In the genomic region with DNA sequence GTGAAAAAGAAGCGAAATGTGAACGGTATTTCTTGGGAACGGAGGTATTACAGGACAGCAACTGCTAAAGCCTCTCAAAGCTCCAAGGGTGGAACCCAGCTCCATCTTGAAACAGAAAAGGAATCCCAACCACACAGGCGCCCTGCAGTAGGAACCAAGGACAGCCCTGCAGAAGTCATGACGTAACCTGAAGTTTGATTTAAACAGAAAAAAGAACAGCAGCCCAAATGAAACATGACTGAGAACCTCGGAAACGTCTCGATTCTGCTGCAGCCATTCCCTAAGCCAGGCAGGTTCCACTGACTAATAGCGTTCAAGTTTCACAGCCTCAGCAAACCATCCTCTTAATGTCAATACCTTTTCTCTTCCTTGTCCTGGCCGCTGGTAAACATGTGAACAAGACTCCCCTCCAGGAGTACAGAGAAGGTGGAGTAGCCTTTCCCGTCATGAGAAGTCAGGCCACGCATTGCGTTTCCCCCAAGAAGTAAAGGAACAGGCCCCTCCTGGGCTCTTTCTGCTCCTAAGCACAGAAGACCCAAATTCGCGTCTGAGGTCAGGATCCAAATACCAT, we compare ENCODE assay signal across 8 cellular contexts. TPM values are rescaled to one million over a fixed set of nuclear protein-coding genes. Genes with fewer than 3 reads are reported as not detected.
DNase-seq lines count a peak whose midpoint lies in the region; ATAC-seq and TF ChIP-seq lines count a peak whose summit lies in the region.

No MANE protein-coding gene starts in this region.

- no peaks in the 10 kb centered on the region for H3K9me3 ChIP-seq in right atrium auricular region
- H3K9me3 ChIP-seq in skeletal muscle tissue (ENCODE audit: control insufficient read depth in 3 of 3, low read length in 3 of 3): no peaks in the 10 kb centered on the region

- H3K9me3 Mint-ChIP-seq in GM23338: no peaks in the 10 kb centered on the region
- no peaks in the 10 kb centered on the region for H3K9me3 Mint-ChIP-seq in activated B cell treated with CpG ODN at 0.5 μM for 24 hours

- ATAC-seq in GM23338: peak; percentile 4
- ATAC-seq in activated B cell treated with CpG ODN at 0.5 μM for 24 hours (ENCODE audit: low read depth): no peak
- ATAC-seq in HG02610 (IDR thresholded peaks at IDR 0.05; ENCODE audit: unreplicated experiment): no peak
- ATAC-seq in HG03342 (IDR thresholded peaks at IDR 0.05; ENCODE audit: unreplicated experiment): no peak

- peak overlapping the region; percentile 77 for H3K4me2 ChIP-seq in GM23338

- H3K4me1 ChIP-seq in GM23338 (ENCODE audit: insufficient read depth): peaks cover 30% of the 10 kb centered on the region
- peaks cover 0 to 34% of the 10 kb centered on the region in 2 donors for H3K4me1 ChIP-seq in right atrium auricular region
- H3K4me1 ChIP-seq in skeletal muscle tissue (ENCODE audit: control insufficient read depth in 3 of 3, insufficient read depth in 3 of 3, low read length in 3 of 3): peaks cover 25 to 34% (median 33%) of the 10 kb centered on the region in 3 donors

- H3K27me3 Mint-ChIP-seq in GM23338 (ENCODE audit: insufficient read depth, low read depth, poor library complexity) (peaks cover 2% of the 10 kb centered on the region), activated B cell treated with CpG ODN at 0.5 μM for 24 hours (no peaks in the 10 kb centered on the region)

- H3K4me3 ChIP-seq in GM23338: peak overlapping the region; percentile 62
- peak overlapping the region; percentile 51 to 63 for H3K4me3 ChIP-seq in right atrium auricular region
- H3K4me3 ChIP-seq in skeletal muscle tissue (ENCODE audit: low read length in 3 of 3): peak overlapping the region; percentile 62 to 77 (median 76)

- POLR2A ChIA-PET in activated B cell treated with CpG ODN at 0.5 μM for 24 hours (lab: Charles Lee): interaction anchor here (1.0 to 2.8 kb wide), 4 partner anchors 8 to 172 kb away, joined by 3 to 49 read pairs (median 8); a partner anchor contains a TSS

- H3K4me1 Mint-ChIP-seq in GM23338 (peaks cover 51% of the 10 kb centered on the region), activated B cell treated with CpG ODN at 0.5 μM for 24 hours (peaks cover 67% of the 10 kb centered on the region)

- H3K27me3 ChIP-seq in GM23338 (ENCODE audit: insufficient read depth) (no peaks in the 10 kb centered on the region), right atrium auricular region (no peaks in the 10 kb centered on the region), skeletal muscle tissue (ENCODE audit: control insufficient read depth in 3 of 3, insufficient read depth in 3 of 3, low read length in 3 of 3) (no peaks in the 10 kb centered on the region)

- peak overlapping the region; percentile 66 to 79 (median 72) for H3K9ac ChIP-seq in skeletal muscle tissue (ENCODE audit: low read depth in 1 of 3, low read length in 3 of 3)

- DNase-seq in GM23338 (ENCODE audit: low spot score) (no peak), activated B cell treated with CpG ODN at 0.5 μM for 24 hours (no peak), right atrium auricular region (ENCODE audit: low spot score) (no peak), NCI-H146 treated with DMSO at 0.1 percent for 48 hours (lab: John Stamatoyannopoulos, UW; ENCODE audit: unreplicated experiment) (no peak)
- no peak for DNase-seq in activated effector memory CD4-positive, alpha-beta T cell treated with anti-CD3 and anti-CD28 coated beads, Interleukin-2, amount 50 U/mL, for 16 hours

- no peaks in the 10 kb centered on the region for H3K9me2 ChIP-seq in GM23338 (ENCODE audit: insufficient read depth)

- H3K36me3 ChIP-seq in GM23338 (ENCODE audit: insufficient read depth) (no peaks in the 10 kb centered on the region), right atrium auricular region (peaks cover 11% of the 10 kb centered on the region), skeletal muscle tissue (ENCODE audit: control insufficient read depth in 3 of 3, insufficient read depth in 3 of 3, low read length in 3 of 3) (peaks cover 8 to 10% (median 9%) of the 10 kb centered on the region in 3 donors)

- H4K20me1 ChIP-seq in GM23338 (replicated peaks; ENCODE audit: insufficient read depth): peaks cover 33% of the 10 kb centered on the region

- H3K36me3 Mint-ChIP-seq in GM23338 (ENCODE audit: low read depth) (peaks cover 16% of the 10 kb centered on the region), activated B cell treated with CpG ODN at 0.5 μM for 24 hours (ENCODE audit: low read depth) (peaks cover 15% of the 10 kb centered on the region)

- peaks cover 97% of the 10 kb centered on the region for H3K79me2 ChIP-seq in GM23338 (replicated peaks; ENCODE audit: insufficient read depth)

- TF ChIP-seq CTCF in GM23338 (conservative IDR thresholded peaks at IDR 0.05; ENCODE audit: low read depth in 2 of 2) (no peak), activated B cell treated with CpG ODN at 0.5 μM for 24 hours (IDR thresholded peaks at IDR 0.05) (no peak), right atrium auricular region (IDR thresholded peaks at IDR 0.05) (no peak)

- H2AFZ ChIP-seq in GM23338: no peak overlapping the region

- CTCF ChIA-PET in activated B cell treated with CpG ODN at 0.5 μM for 24 hours (lab: Charles Lee): interaction anchor here (0.7 kb wide), 1 partner anchor 258 kb away, joined by 3 read pairs; no protein-coding TSS in a partner anchor

- peaks cover 7% of the 10 kb centered on the region; the same call in 1 of the 2 replicates for H3F3A ChIP-seq in GM23338 (replicated peaks; ENCODE audit: low read depth)

- H3K27ac Mint-ChIP-seq in GM23338 (peak overlapping the region; percentile 90), activated B cell treated with CpG ODN at 0.5 μM for 24 hours (peak overlapping the region; percentile 65)

- H3K4me3 Mint-ChIP-seq in GM23338 (peak overlapping the region; percentile 74), activated B cell treated with CpG ODN at 0.5 μM for 24 hours (peak overlapping the region; percentile 88)

- H3K27ac ChIP-seq in GM23338 (ENCODE audit: low read depth) (peak overlapping the region; percentile 93), right atrium auricular region (peak overlapping the region; percentile 68 to 85), skeletal muscle tissue (ENCODE audit: low read depth, low read length) (peak overlapping the region; percentile 83)

- intact Hi-C loops in activated B cell treated with CpG ODN at 0.5 μM for 24 hours (cut with micrococcal nuclease): loop anchor here (5.0 kb wide), 2 partner anchors 67 to 1223 kb away; a partner anchor contains a TSS

TF ChIP-seq in GM23338, 12 proteins besides CTCF, POLR2A, EP300 and RAD21:
- TF ChIP-seq, protein P1, sequence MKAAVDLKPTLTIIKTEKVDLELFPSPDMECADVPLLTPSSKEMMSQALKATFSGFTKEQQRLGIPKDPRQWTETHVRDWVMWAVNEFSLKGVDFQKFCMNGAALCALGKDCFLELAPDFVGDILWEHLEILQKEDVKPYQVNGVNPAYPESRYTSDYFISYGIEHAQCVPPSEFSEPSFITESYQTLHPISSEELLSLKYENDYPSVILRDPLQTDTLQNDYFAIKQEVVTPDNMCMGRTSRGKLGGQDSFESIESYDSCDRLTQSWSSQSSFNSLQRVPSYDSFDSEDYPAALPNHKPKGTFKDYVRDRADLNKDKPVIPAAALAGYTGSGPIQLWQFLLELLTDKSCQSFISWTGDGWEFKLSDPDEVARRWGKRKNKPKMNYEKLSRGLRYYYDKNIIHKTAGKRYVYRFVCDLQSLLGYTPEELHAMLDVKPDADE (IDR thresholded peaks at IDR 0.05): no peak
- no peak for TF ChIP-seq CREB1 (CRISPR knock-in tag; IDR thresholded peaks at IDR 0.05; ENCODE audit: low read depth)
- no peak for TF ChIP-seq ZNF114 (CRISPR knock-in tag; IDR thresholded peaks at IDR 0.05)
- no peak for TF ChIP-seq NANOG (IDR thresholded peaks at IDR 0.05; ENCODE audit: borderline replicate concordance)
- no peak for TF ChIP-seq EZH2phosphoT487 (IDR thresholded peaks at IDR 0.05; ENCODE audit: unreplicated experiment)
- TF ChIP-seq, protein P2, sequence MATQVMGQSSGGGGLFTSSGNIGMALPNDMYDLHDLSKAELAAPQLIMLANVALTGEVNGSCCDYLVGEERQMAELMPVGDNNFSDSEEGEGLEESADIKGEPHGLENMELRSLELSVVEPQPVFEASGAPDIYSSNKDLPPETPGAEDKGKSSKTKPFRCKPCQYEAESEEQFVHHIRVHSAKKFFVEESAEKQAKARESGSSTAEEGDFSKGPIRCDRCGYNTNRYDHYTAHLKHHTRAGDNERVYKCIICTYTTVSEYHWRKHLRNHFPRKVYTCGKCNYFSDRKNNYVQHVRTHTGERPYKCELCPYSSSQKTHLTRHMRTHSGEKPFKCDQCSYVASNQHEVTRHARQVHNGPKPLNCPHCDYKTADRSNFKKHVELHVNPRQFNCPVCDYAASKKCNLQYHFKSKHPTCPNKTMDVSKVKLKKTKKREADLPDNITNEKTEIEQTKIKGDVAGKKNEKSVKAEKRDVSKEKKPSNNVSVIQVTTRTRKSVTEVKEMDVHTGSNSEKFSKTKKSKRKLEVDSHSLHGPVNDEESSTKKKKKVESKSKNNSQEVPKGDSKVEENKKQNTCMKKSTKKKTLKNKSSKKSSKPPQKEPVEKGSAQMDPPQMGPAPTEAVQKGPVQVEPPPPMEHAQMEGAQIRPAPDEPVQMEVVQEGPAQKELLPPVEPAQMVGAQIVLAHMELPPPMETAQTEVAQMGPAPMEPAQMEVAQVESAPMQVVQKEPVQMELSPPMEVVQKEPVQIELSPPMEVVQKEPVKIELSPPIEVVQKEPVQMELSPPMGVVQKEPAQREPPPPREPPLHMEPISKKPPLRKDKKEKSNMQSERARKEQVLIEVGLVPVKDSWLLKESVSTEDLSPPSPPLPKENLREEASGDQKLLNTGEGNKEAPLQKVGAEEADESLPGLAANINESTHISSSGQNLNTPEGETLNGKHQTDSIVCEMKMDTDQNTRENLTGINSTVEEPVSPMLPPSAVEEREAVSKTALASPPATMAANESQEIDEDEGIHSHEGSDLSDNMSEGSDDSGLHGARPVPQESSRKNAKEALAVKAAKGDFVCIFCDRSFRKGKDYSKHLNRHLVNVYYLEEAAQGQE (IDR thresholded peaks at IDR 0.05; ENCODE audit: unreplicated experiment): no peak
- TF ChIP-seq JUNB (IDR thresholded peaks at IDR 0.05; ENCODE audit: unreplicated experiment): no peak
- no peak for TF ChIP-seq EZH2 (IDR thresholded peaks at IDR 0.05; ENCODE audit: low read depth, unreplicated experiment)

RNA-seq across cellular contexts. Expression of a gene that starts 20.1 kb away (rescaled TPM):
- 47.0 and 52.7 TPM in 2 replicates for total RNA-seq in GM23338 (2014; rRNA removed; shearing (Covaris generic))
- polyA plus RNA-seq in GM23338 (2016; fragmentation: Nextera tagmentation; extraction: Ambion mirVana): 35.1 and 42.0 TPM in 2 replicates
- total RNA-seq in activated B cell treated with CpG ODN at 0.5 μM for 24 hours (26.9 and 31.5 TPM in 2 replicates), right atrium auricular region (10 to 100 TPM; 12.3 to 18.0 TPM), skeletal muscle tissue (53.8 TPM)
